Comparison of ENCODE assay signal across 12 cellular contexts in the genomic region with DNA sequence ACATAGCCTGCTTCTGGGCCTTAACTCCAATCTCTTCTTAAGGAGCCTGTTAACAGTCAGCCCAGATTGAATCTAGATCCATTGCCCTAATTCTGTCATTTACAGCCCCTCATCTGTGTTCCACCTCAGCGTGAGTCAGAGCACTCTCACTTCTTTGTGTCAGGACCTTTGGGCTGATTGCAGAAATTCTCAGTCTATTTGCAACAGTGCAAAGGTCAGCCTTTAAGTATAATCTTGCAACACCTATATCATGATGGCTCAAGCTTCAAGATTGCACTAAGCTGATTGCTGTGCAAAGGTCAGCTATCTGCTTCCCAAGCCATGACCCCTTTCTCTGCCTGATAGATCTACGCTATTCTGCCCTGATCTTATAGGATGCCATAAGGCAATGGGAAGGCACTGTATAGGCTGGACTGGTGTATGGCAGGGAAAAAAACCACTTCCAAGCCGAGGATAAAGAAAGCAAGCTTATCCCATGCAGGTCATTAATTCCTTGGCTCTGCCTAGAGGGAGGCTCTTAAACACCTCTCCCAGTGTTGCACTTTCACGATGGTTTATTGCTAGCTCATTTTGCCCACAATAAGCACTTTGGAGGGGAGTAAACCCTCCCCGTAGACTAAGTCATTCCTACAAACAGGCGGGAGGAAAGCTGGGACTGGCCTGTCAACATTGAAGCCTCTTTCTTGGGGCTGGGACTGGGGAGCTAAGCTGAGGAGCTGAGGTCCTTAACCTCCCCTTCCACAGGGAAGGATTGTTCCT.
DNase-seq lines count a peak whose midpoint lies in the region; ATAC-seq and TF ChIP-seq lines count a peak whose summit lies in the region.
"Had no signal": no experiment of that assay in that cellular context is flagged by ENCODE, and none has a peak within 500 bp of the region (broad histone marks: within the 10 kb centered on the region; RNA-seq: fewer than 3 reads in every experiment).

No MANE protein-coding gene starts in this region.

- POLR2A ChIA-PET in activated CD8-positive, alpha-beta T cell treated with anti-CD3 and anti-CD28 coated beads for 36 hours (lab: Charles Lee) = no interaction called here
- POLR2A ChIA-PET in activated CD8-positive, alpha-beta T cell treated with anti-CD3 and anti-CD28 coated beads, Interleukin-2, amount 10 ng/mL, durations not matched to agents 7 days and 5 days (lab: Charles Lee) = no interaction called here
- POLR2A ChIA-PET in RWPE1 (lab: Yijun Ruan, JAX; ENCODE audit: low non-redundant PET) = no interaction called here

- no peaks in the 10 kb centered on the region for H3K36me3 ChIP-seq in transverse colon
- H3K36me3 ChIP-seq: tibial nerve had no signal

- H3K9me3 Mint-ChIP-seq in activated CD8-positive, alpha-beta T cell treated with anti-CD3 and anti-CD28 coated beads for 36 hours = no peaks in the 10 kb centered on the region
- H3K9me3 Mint-ChIP-seq in activated CD8-positive, alpha-beta T cell treated with anti-CD3 and anti-CD28 coated beads, Interleukin-2, amount 10 ng/mL, durations not matched to agents 7 days and 5 days (ENCODE audit: insufficient read depth) = no peaks in the 10 kb centered on the region
- H3K9me3 Mint-ChIP-seq: activated T-cell treated with anti-CD3 and anti-CD28 coated beads, Interleukin-2, amount 50 U/mL, for 4 hours had no signal

- TF ChIP-seq EP300 in transverse colon (IDR thresholded peaks at IDR 0.05; ENCODE audit: low read depth) = no peak

- no peak overlapping the region for H3K4me3 ChIP-seq in fibroblast of villous mesenchyme (ENCODE audit: low read depth, low read length)
- H3K4me3 ChIP-seq in transverse colon = no peak overlapping the region
- H3K4me3 ChIP-seq: tibial nerve had no signal

- peaks cover 0 to 31% (median 15%) of the 10 kb centered on the region in 4 donors for H3K4me1 ChIP-seq in transverse colon
- H3K4me1 ChIP-seq: tibial nerve had no signal

- 60% methylated on average over 6 of the region's 6 CpGs; no CpG with 5 or more reads in 1 of the 2 donors for WGBS in transverse colon (ENCODE audit: low coverage in 1 of 2), 2 donors

- H3K27me3 Mint-ChIP-seq in activated CD8-positive, alpha-beta T cell treated with anti-CD3 and anti-CD28 coated beads for 36 hours = no peaks in the 10 kb centered on the region
- H3K27me3 Mint-ChIP-seq in activated CD8-positive, alpha-beta T cell treated with anti-CD3 and anti-CD28 coated beads, Interleukin-2, amount 10 ng/mL, durations not matched to agents 7 days and 5 days (ENCODE audit: low read depth) = no peaks in the 10 kb centered on the region

- no peaks in the 10 kb centered on the region for H3K9me3 ChIP-seq in transverse colon

- no peak for TF ChIP-seq CTCF in activated CD8-positive, alpha-beta T cell treated with anti-CD3 and anti-CD28 coated beads for 36 hours (IDR thresholded peaks at IDR 0.05)
- no peak for TF ChIP-seq CTCF in RWPE1 (conservative IDR thresholded peaks at IDR 0.05; ENCODE audit: low read depth)
- no peak for TF ChIP-seq CTCF in fibroblast of villous mesenchyme (IDR thresholded peaks at IDR 0.05; ENCODE audit: insufficient read depth, low read depth, low read length)
- no peak for TF ChIP-seq CTCF in transverse colon (IDR thresholded peaks at IDR 0.05)

- H3K27ac ChIP-seq in RWPE1 (no peak overlapping the region), transverse colon (peak overlapping the region; percentile 55 to 75 (median 71))

- CTCF ChIA-PET in activated CD8-positive, alpha-beta T cell treated with anti-CD3 and anti-CD28 coated beads for 36 hours (lab: Charles Lee) = interaction anchor here (0.7 to 1.8 kb wide), 4 partner anchors 9 to 160 kb away, joined by 3 to 6 read pairs (median 4); no protein-coding TSS in a partner anchor
- CTCF ChIA-PET in activated CD8-positive, alpha-beta T cell treated with anti-CD3 and anti-CD28 coated beads, Interleukin-2, amount 10 ng/mL, durations not matched to agents 7 days and 5 days (lab: Charles Lee) = interaction anchor here (0.7 kb wide), 1 partner anchor 8 kb away, joined by 3 read pairs; no protein-coding TSS in a partner anchor
- CTCF ChIA-PET in RWPE1 (lab: Yijun Ruan, JAX) = no interaction called here

- peak; percentile 51 for TF ChIP-seq POLR2A in transverse colon (IDR thresholded peaks at IDR 0.05)

- H3K4me1 Mint-ChIP-seq in activated CD8-positive, alpha-beta T cell treated with anti-CD3 and anti-CD28 coated beads for 36 hours (ENCODE audit: low read depth) = no peaks in the 10 kb centered on the region
- H3K4me1 Mint-ChIP-seq in activated CD8-positive, alpha-beta T cell treated with anti-CD3 and anti-CD28 coated beads, Interleukin-2, amount 10 ng/mL, durations not matched to agents 7 days and 5 days (ENCODE audit: low read depth) = no peaks in the 10 kb centered on the region

- H3K27ac Mint-ChIP-seq in activated CD8-positive, alpha-beta T cell treated with anti-CD3 and anti-CD28 coated beads for 36 hours = no peak overlapping the region
- no peak overlapping the region for H3K27ac Mint-ChIP-seq in activated CD8-positive, alpha-beta T cell treated with anti-CD3 and anti-CD28 coated beads, Interleukin-2, amount 10 ng/mL, durations not matched to agents 7 days and 5 days

- no peak for DNase-seq in activated CD8-positive, alpha-beta T cell treated with anti-CD3 and anti-CD28 coated beads for 36 hours
- no peak for DNase-seq in activated CD8-positive, alpha-beta T cell treated with anti-CD3 and anti-CD28 coated beads, Interleukin-2, amount 10 ng/mL, durations not matched to agents 7 days and 5 days
- DNase-seq in RWPE1 (ENCODE audit: low spot score) = peak; percentile 83
- DNase-seq in fibroblast of villous mesenchyme (ENCODE audit: low read depth) = peak; percentile 87
- DNase-seq in transverse colon = peak; percentile 60
- no peak for DNase-seq in activated effector memory CD4-positive, alpha-beta T cell treated with Interleukin-2 at 50 U/mL for 16 hours
- no peak for DNase-seq in mesenteric fat pad (ENCODE audit: low spot score)
- DNase-seq: activated T-cell treated with anti-CD3 and anti-CD28 coated beads, Interleukin-2, amount 50 U/mL, for 4 hours; cortex of kidney; T-helper 9 cell had no signal

- in situ Hi-C loops in transverse colon (cut with MboI; ENCODE audit: low pct_ligation_motif_present in 1 of 4, low pct_unique_long_range_greater_than_20kb in 1 of 4, low sequenced_read_pairs in 3 of 4) = loop anchor here in 1 of 4 donors (25.0 kb wide), 1 partner anchor 496 kb away; no protein-coding TSS in a partner anchor

- intact Hi-C loops in activated CD8-positive, alpha-beta T cell treated with anti-CD3 and anti-CD28 coated beads for 36 hours (cut with micrococcal nuclease) = no loop called here
- intact Hi-C loops in transverse colon (cut with DNase I; ENCODE audit: low total_unique reads) = no loop called here

- no peak overlapping the region for H3K4me3 Mint-ChIP-seq in activated CD8-positive, alpha-beta T cell treated with anti-CD3 and anti-CD28 coated beads for 36 hours
- no peak overlapping the region for H3K4me3 Mint-ChIP-seq in activated CD8-positive, alpha-beta T cell treated with anti-CD3 and anti-CD28 coated beads, Interleukin-2, amount 10 ng/mL, durations not matched to agents 7 days and 5 days
- H3K4me3 Mint-ChIP-seq: activated T-cell treated with anti-CD3 and anti-CD28 coated beads, Interleukin-2, amount 50 U/mL, for 4 hours had no signal

- peak; percentile 56 for ATAC-seq in activated CD8-positive, alpha-beta T cell treated with anti-CD3 and anti-CD28 coated beads for 36 hours
- no peak for ATAC-seq in activated CD8-positive, alpha-beta T cell treated with anti-CD3 and anti-CD28 coated beads, Interleukin-2, amount 10 ng/mL, durations not matched to agents 7 days and 5 days
- no peak for ATAC-seq in GM19452 (IDR thresholded peaks at IDR 0.05; ENCODE audit: unreplicated experiment)
- ATAC-seq: activated T-cell treated with anti-CD3 and anti-CD28 coated beads, Interleukin-2, amount 50 U/mL, for 4 hours had no signal

- H3K36me3 Mint-ChIP-seq in activated CD8-positive, alpha-beta T cell treated with anti-CD3 and anti-CD28 coated beads for 36 hours (ENCODE audit: low read depth) = no peaks in the 10 kb centered on the region
- H3K36me3 Mint-ChIP-seq in activated CD8-positive, alpha-beta T cell treated with anti-CD3 and anti-CD28 coated beads, Interleukin-2, amount 10 ng/mL, durations not matched to agents 7 days and 5 days (ENCODE audit: low read depth) = no peaks in the 10 kb centered on the region

- H3K27me3 ChIP-seq in transverse colon = no peaks in the 10 kb centered on the region
- H3K27me3 ChIP-seq: tibial nerve had no signal

Comparison
In these comparisons a context has a peak if more than half of its experiments do, and no peak if none do; other contexts are left out.
1. DNase-seq: peak in RWPE1 (single experiment), fibroblast of villous mesenchyme (single experiment) and transverse colon (single experiment); none in activated CD8-positive, alpha-beta T cell treated with anti-CD3 and anti-CD28 coated beads for 36 hours (single experiment), activated CD8-positive, alpha-beta T cell treated with anti-CD3 and anti-CD28 coated beads, Interleukin-2, amount 10 ng/mL, durations not matched to agents 7 days and 5 days (single experiment), activated effector memory CD4-positive, alpha-beta T cell treated with Interleukin-2 at 50 U/mL for 16 hours (single experiment) and mesenteric fat pad (single experiment).